1 cellular context compared by ENCODE assay signal in genomic region chr19:43774103-43774939, GRCh38.
TF ChIP-seq lines count a peak whose summit lies in the region.

No MANE protein-coding gene starts in this region.

TF ChIP-seq in K562, 482 proteins besides CTCF, POLR2A, EP300 and RAD21 (continued from another document and continues in another):
- TF ChIP-seq UBTF (IDR thresholded peaks at IDR 0.05; ENCODE audit: borderline replicate concordance in 1 of 2, low read depth in 2 of 2, low read length in 2 of 2) = peak; percentile 83 to 95; a peak in 3 of 4 replicates
- TF ChIP-seq EP400 (IDR thresholded peaks at IDR 0.05) = peak; percentile 88
- TF ChIP-seq DPF2 (IDR thresholded peaks at IDR 0.05) = peak; percentile 94
- no peak for TF ChIP-seq POU5F1 (IDR thresholded peaks at IDR 0.05; ENCODE audit: borderline replicate concordance, low read depth, low read length, partially characterized antibody)
- peak; percentile 82 for TF ChIP-seq PHB2 (IDR thresholded peaks at IDR 0.05; ENCODE audit: low read depth)
- TF ChIP-seq FOXK1 (CRISPR knock-in tag; IDR thresholded peaks at IDR 0.05; ENCODE audit: borderline replicate concordance) = no peak
- no peak for TF ChIP-seq ZKSCAN3 (CRISPR knock-in tag; IDR thresholded peaks at IDR 0.05)
- TF ChIP-seq SMARCB1 (IDR thresholded peaks at IDR 0.05; ENCODE audit: insufficient read length, low read depth) = no peak
- peak; percentile 84; the same call in 1 of the 2 replicates for TF ChIP-seq CBFB (CRISPR knock-in tag; IDR thresholded peaks at IDR 0.05)
- TF ChIP-seq TFAP4 (CRISPR knock-in tag; IDR thresholded peaks at IDR 0.05; ENCODE audit: borderline replicate concordance) = peak; percentile 98
- TF ChIP-seq ZNF280B (CRISPR knock-in tag; IDR thresholded peaks at IDR 0.05) = no peak
- TF ChIP-seq ZNF12 (CRISPR knock-in tag; IDR thresholded peaks at IDR 0.05) = no peak
- no peak for TF ChIP-seq ZSCAN29 (IDR thresholded peaks at IDR 0.05)
- TF ChIP-seq RAD51 (IDR thresholded peaks at IDR 0.05; ENCODE audit: borderline replicate concordance, low read depth) = peak; percentile 56; the same call in 1 of the 2 replicates
- TF ChIP-seq STAT6 (CRISPR knock-in tag; IDR thresholded peaks at IDR 0.05) = no peak
- TF ChIP-seq ZNF133 (CRISPR knock-in tag; IDR thresholded peaks at IDR 0.05) = no peak
- TF ChIP-seq BMI1 (IDR thresholded peaks at IDR 0.05; ENCODE audit: low read length) = no peak
- no peak for TF ChIP-seq ZNF717 (CRISPR knock-in tag; IDR thresholded peaks at IDR 0.05)
- 0 out of 2 replicates have a peak, but pooled peaks have one; percentile 47 for TF ChIP-seq SMARCA5 (IDR thresholded peaks at IDR 0.05)
- no peak for TF ChIP-seq ZNF217 (CRISPR knock-in tag; IDR thresholded peaks at IDR 0.05)
- TF ChIP-seq ZNF76 (CRISPR knock-in tag; IDR thresholded peaks at IDR 0.05; ENCODE audit: borderline replicate concordance) = 0 out of 2 replicates have a peak, but pooled peaks have one; percentile 83
- TF ChIP-seq ZNF695 (CRISPR knock-in tag; IDR thresholded peaks at IDR 0.05) = no peak
- TF ChIP-seq NFIC (IDR thresholded peaks at IDR 0.05) = peak; percentile 93
- TF ChIP-seq FOXJ2 (tag; IDR thresholded peaks at IDR 0.05) = peak; percentile 78
- peak; percentile 90 for TF ChIP-seq SMARCA4 (IDR thresholded peaks at IDR 0.05)
- TF ChIP-seq RUNX1 (IDR thresholded peaks at IDR 0.05; ENCODE audit: low read depth) = peak; percentile 93
- peak; percentile 90 for TF ChIP-seq NR2C2 (CRISPR knock-in tag; IDR thresholded peaks at IDR 0.05)
- TF ChIP-seq NR2C2 (tag; IDR thresholded peaks at IDR 0.05) = peak; percentile 97
- TF ChIP-seq ZNF696 (CRISPR knock-in tag; conservative IDR thresholded peaks at IDR 0.05) = no peak
- TF ChIP-seq ZNF395 (CRISPR knock-in tag; IDR thresholded peaks at IDR 0.05) = peak; percentile 91
- TF ChIP-seq VEZF1 (CRISPR knock-in tag; IDR thresholded peaks at IDR 0.05) = peak; percentile 99
- no peak for TF ChIP-seq TSC22D4 (tag; IDR thresholded peaks at IDR 0.05)
- no peak for TF ChIP-seq CBX8 (IDR thresholded peaks at IDR 0.05; ENCODE audit: borderline replicate concordance, extremely low read depth, low read depth, low read length, poor library complexity, severe bottlenecking)
- TF ChIP-seq E2F3 (CRISPR knock-in tag; IDR thresholded peaks at IDR 0.05) = peak; percentile 78; the same call in 1 of the 2 replicates
- TF ChIP-seq ELF4 (CRISPR knock-in tag; IDR thresholded peaks at IDR 0.05) = peak; percentile 72
- TF ChIP-seq HMBOX1 (IDR thresholded peaks at IDR 0.05) = no peak
- peak; percentile 70; the same call in 1 of the 2 replicates for TF ChIP-seq THRB (CRISPR knock-in tag; conservative IDR thresholded peaks at IDR 0.05)
